9 cellular contexts compared by ENCODE assay signal in genomic region chr19:58304255-58304654, GRCh38. TPM values are rescaled to one million over a fixed set of nuclear protein-coding genes. Genes with fewer than 3 reads are reported as not detected.
DNase-seq lines count a peak whose midpoint lies in the region; ATAC-seq and TF ChIP-seq lines count a peak whose summit lies in the region.
"Had no signal": no experiment of that assay in that cellular context is flagged by ENCODE, and none has a peak within 500 bp of the region (broad histone marks: within the 10 kb centered on the region; RNA-seq: fewer than 3 reads in every experiment).

No MANE protein-coding gene starts in this region.

- H3K4me1 Mint-ChIP-seq in CD4-positive, CD25-positive, alpha-beta regulatory T cell: peaks cover 4 to 53% (median 30%) of the 10 kb centered on the region in 4 donors
- peaks cover 30% of the 10 kb centered on the region for H3K4me1 Mint-ChIP-seq in chondrocyte (ENCODE audit: low read depth)
- peaks cover 22% of the 10 kb centered on the region for H3K4me1 Mint-ChIP-seq in nephron

- no peak for DNase-seq in CD4-positive, CD25-positive, alpha-beta regulatory T cell
- no peak for DNase-seq in chondrocyte (ENCODE audit: low spot score)
- no peak for DNase-seq in NCI-H82 (lab: John Stamatoyannopoulos, UW)
- DNase-seq in NCI-H446 (lab: John Stamatoyannopoulos, UW): no peak
- no peak for DNase-seq in RWPE1 (ENCODE audit: low spot score)
- DNase-seq: EL had no signal

- H3K4me1 ChIP-seq in CD4-positive, CD25-positive, alpha-beta regulatory T cell (ENCODE audit: control insufficient read depth, insufficient read depth, low read length, poor library complexity, severe bottlenecking): peaks cover 15% of the 10 kb centered on the region
- H3K4me1 ChIP-seq in KMS-11 (ENCODE audit: low read depth, poor library complexity, severe bottlenecking): peaks cover 10% of the 10 kb centered on the region

- H3K27ac ChIP-seq in CD4-positive, CD25-positive, alpha-beta regulatory T cell (ENCODE audit: insufficient read depth, low read length, poor library complexity, severe bottlenecking): peak overlapping the region; percentile 92
- H3K27ac ChIP-seq in KMS-11 (no peak overlapping the region), RWPE1 (no peak overlapping the region)

- no peaks in the 10 kb centered on the region for H3K27me3 Mint-ChIP-seq in CD4-positive, CD25-positive, alpha-beta regulatory T cell
- no peaks in the 10 kb centered on the region for H3K27me3 Mint-ChIP-seq in chondrocyte (ENCODE audit: low read depth)
- no peaks in the 10 kb centered on the region for H3K27me3 Mint-ChIP-seq in nephron (ENCODE audit: low read depth)

- H2AFZ ChIP-seq in KMS-11 (ENCODE audit: low read depth): peak overlapping the region; percentile 59; the same call in 1 of the 2 replicates

- CTCF ChIA-PET in RWPE1 (lab: Yijun Ruan, JAX): no interaction called here

- H3K36me3 ChIP-seq in CD4-positive, CD25-positive, alpha-beta regulatory T cell (ENCODE audit: control insufficient read depth, insufficient read depth, low read length): peaks cover 32% of the 10 kb centered on the region
- peaks cover 14% of the 10 kb centered on the region; the same call in 1 of the 2 replicates for H3K36me3 ChIP-seq in KMS-11 (ENCODE audit: insufficient read depth)

- peak overlapping the region; percentile 93 for H3K4me3 ChIP-seq in CD4-positive, CD25-positive, alpha-beta regulatory T cell (ENCODE audit: low read depth, low read length)
- H3K4me3 ChIP-seq in KMS-11 (IDR thresholded peaks at IDR 0.05; ENCODE audit: insufficient read depth, low read depth, low read length): no peak overlapping the region

- H3K79me2 ChIP-seq in KMS-11 (ENCODE audit: insufficient read depth, low read depth): peaks cover 7% of the 10 kb centered on the region; the same call in 1 of the 2 replicates

- no peaks in the 10 kb centered on the region for H4K20me1 ChIP-seq in KMS-11 (ENCODE audit: insufficient read depth)

- H3K36me3 Mint-ChIP-seq in CD4-positive, CD25-positive, alpha-beta regulatory T cell: peaks cover 33% of the 10 kb centered on the region
- H3K36me3 Mint-ChIP-seq in chondrocyte (ENCODE audit: low read depth): peaks cover 26% of the 10 kb centered on the region
- peaks cover 82% of the 10 kb centered on the region for H3K36me3 Mint-ChIP-seq in nephron (ENCODE audit: low read depth)

- peak overlapping the region; percentile 100 for H3K27ac Mint-ChIP-seq in CD4-positive, CD25-positive, alpha-beta regulatory T cell
- H3K27ac Mint-ChIP-seq in chondrocyte (ENCODE audit: unreplicated experiment): peak overlapping the region; percentile 99
- peak overlapping the region; percentile 83 to 96 (median 89) for H3K27ac Mint-ChIP-seq in nephron

- no peak overlapping the region for H3K9ac ChIP-seq in KMS-11

- no peak for ATAC-seq in CD4-positive, CD25-positive, alpha-beta regulatory T cell (ENCODE audit: low read depth in 2 of 2)
- ATAC-seq in HG03095 (IDR thresholded peaks at IDR 0.05; ENCODE audit: unreplicated experiment): no peak

- POLR2A ChIA-PET in RWPE1 (lab: Yijun Ruan, JAX; ENCODE audit: low non-redundant PET): no interaction called here

- peak overlapping the region; percentile 95 to 100 (median 98) for H3K4me3 Mint-ChIP-seq in CD4-positive, CD25-positive, alpha-beta regulatory T cell
- H3K4me3 Mint-ChIP-seq in chondrocyte (ENCODE audit: unreplicated experiment): peak overlapping the region; percentile 94
- peak overlapping the region; percentile 96 to 100 (median 99) for H3K4me3 Mint-ChIP-seq in nephron

- no peak for TF ChIP-seq CTCF in KMS-11 (conservative IDR thresholded peaks at IDR 0.05; ENCODE audit: low read depth, low read length)
- no peak for TF ChIP-seq CTCF in chondrocyte (IDR thresholded peaks at IDR 0.05)
- no peak for TF ChIP-seq CTCF in nephron (IDR thresholded peaks at IDR 0.05; ENCODE audit: unreplicated experiment in 3 of 3)
- no peak for TF ChIP-seq CTCF in RWPE1 (conservative IDR thresholded peaks at IDR 0.05; ENCODE audit: low read depth)

- peaks cover 0 to 14% (median 0%) of the 10 kb centered on the region in 7 donors for H3K9me3 Mint-ChIP-seq in CD4-positive, CD25-positive, alpha-beta regulatory T cell
- no peaks in the 10 kb centered on the region for H3K9me3 Mint-ChIP-seq in chondrocyte (ENCODE audit: low read depth)
- H3K9me3 Mint-ChIP-seq in nephron: peaks cover 10% of the 10 kb centered on the region

- peaks cover 4 to 11% of the 10 kb centered on the region in 2 experiments for H3K9me3 ChIP-seq in CD4-positive, CD25-positive, alpha-beta regulatory T cell (ENCODE audit: control insufficient read depth in 2 of 2, low read length in 2 of 2)

- no peak overlapping the region for H3K4me2 ChIP-seq in KMS-11

- H3K27me3 ChIP-seq in CD4-positive, CD25-positive, alpha-beta regulatory T cell (ENCODE audit: control insufficient read depth, insufficient read depth, low read length): no peaks in the 10 kb centered on the region
- no peaks in the 10 kb centered on the region for H3K27me3 ChIP-seq in KMS-11 (ENCODE audit: insufficient read depth, low read depth)

RNA-seq across cellular contexts. Expression of gene ERVK3-1, which starts 0.9 kb away (rescaled TPM):
- 117 TPM for total RNA-seq in CD4-positive, CD25-positive, alpha-beta regulatory T cell
- 10 to 100 TPM; 65.9 to 85.8 (median 77.4) TPM for polyA plus RNA-seq in CD4-positive, CD25-positive, alpha-beta regulatory T cell
- 25.3 to 29.4 TPM (median 26.0 TPM) in 3 replicates for total RNA-seq in chondrocyte

RNA-seq across cellular contexts. Expression of gene ZSCAN22, which starts 22.5 kb away (rescaled TPM):
- 2.1 TPM for total RNA-seq in CD4-positive, CD25-positive, alpha-beta regulatory T cell
- 1 to 10 TPM in 2 of 4 donors, under 1 TPM in 2; 0.31 to 2.6 (median 1.3) TPM for polyA plus RNA-seq in CD4-positive, CD25-positive, alpha-beta regulatory T cell
- 2.8 to 3.2 TPM (median 3.0 TPM) in 3 replicates for total RNA-seq in chondrocyte

RNA-seq across cellular contexts. Expression of gene ZNF8, which starts 25.5 kb away (rescaled TPM):
- total RNA-seq in CD4-positive, CD25-positive, alpha-beta regulatory T cell: 6.7 TPM
- under 1 TPM; 0.33 to 0.87 (median 0.61) TPM for polyA plus RNA-seq in CD4-positive, CD25-positive, alpha-beta regulatory T cell
- 7.9 to 9.2 TPM (median 8.1 TPM) in 3 replicates for total RNA-seq in chondrocyte

RNA-seq across cellular contexts. Expression of gene A1BG, which starts 49.0 kb away (rescaled TPM):
- 11.8 TPM for total RNA-seq in CD4-positive, CD25-positive, alpha-beta regulatory T cell
- 10 to 100 TPM; 32.0 to 53.7 (median 39.8) TPM for polyA plus RNA-seq in CD4-positive, CD25-positive, alpha-beta regulatory T cell
- 49.7 to 53.8 TPM (median 50.2 TPM) in 3 replicates for total RNA-seq in chondrocyte

RNA-seq across cellular contexts. Expression of gene ZNF497, which starts 58.3 kb away (rescaled TPM):
- total RNA-seq in CD4-positive, CD25-positive, alpha-beta regulatory T cell: 0.27 TPM
- polyA plus RNA-seq in CD4-positive, CD25-positive, alpha-beta regulatory T cell: under 1 TPM; 0.34 to 0.79 (median 0.41) TPM
- total RNA-seq in chondrocyte: 0.65 to 0.69 TPM (median 0.68 TPM) in 3 replicates
